Comparison of ENCODE assay signal across 9 cellular contexts in the genomic region with DNA sequence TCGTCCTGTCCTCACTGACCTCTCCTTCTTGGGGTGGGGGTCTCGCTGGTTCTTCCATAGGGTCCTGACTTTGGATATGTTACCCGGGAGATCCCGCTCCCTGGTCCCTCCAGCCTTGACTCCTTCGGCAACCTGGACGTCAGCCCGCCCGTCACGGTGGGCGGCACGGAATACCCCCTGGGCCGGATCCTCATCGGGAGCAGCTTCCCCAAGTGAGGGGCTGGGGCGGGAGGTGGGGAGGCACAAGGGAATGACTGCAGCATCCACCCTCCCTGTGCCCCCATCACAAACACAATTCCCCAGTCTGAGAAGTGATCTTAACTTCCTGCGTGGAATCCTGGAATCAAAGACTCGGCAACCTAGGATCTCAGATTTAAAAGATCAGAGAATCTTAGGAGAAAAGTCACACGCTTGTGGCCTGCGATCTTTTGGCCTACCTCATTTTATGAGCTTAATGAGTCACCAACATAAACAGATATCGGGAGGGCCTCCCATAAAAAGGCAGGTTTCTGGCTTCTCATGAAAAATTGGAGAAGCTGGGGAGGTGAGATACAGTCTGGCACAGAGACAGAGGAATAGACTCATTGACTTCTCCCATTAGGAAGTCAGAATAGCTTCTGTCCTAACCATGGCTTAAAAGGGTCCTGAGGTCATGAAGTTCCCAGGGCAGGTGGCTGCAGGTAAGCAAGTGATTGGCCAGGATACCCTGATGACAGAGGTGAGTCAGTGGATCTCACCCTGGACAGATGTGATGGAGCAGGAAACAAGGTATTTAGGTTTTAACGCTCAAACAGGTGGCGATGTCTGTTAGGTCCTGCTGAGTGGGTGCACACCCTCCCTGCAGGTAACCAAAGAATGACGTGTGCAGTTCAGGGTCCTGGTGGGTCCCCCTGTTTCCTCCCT. TPM values are rescaled to one million over a fixed set of nuclear protein-coding genes. Genes with fewer than 3 reads are reported as not detected.
DNase-seq lines count a peak whose midpoint lies in the region; ATAC-seq and TF ChIP-seq lines count a peak whose summit lies in the region.
"Had no signal": no experiment of that assay in that cellular context is flagged by ENCODE, and none has a peak within 500 bp of the region (broad histone marks: within the 10 kb centered on the region; RNA-seq: fewer than 3 reads in every experiment).

No MANE protein-coding gene starts in this region.

- CTCF ChIA-PET in activated B cell treated with CpG ODN at 0.5 μM for 24 hours (lab: Charles Lee) = interaction anchor here (9.4 kb wide), 1 partner anchor 107 kb away, joined by 206 read pairs; no protein-coding TSS in a partner anchor

- POLR2A ChIA-PET in activated B cell treated with CpG ODN at 0.5 μM for 24 hours (lab: Charles Lee) = interaction anchor here (1.0 to 1.8 kb wide), 3 partner anchors 92 to 107 kb away, joined by 3 to 8 read pairs (median 3); no protein-coding TSS in a partner anchor

- no peaks in the 10 kb centered on the region for H3K79me2 ChIP-seq in hepatocyte

- TF ChIP-seq CTCF in activated B cell treated with CpG ODN at 0.5 μM for 24 hours (IDR thresholded peaks at IDR 0.05) (no peak), hepatocyte (IDR thresholded peaks at IDR 0.05; ENCODE audit: poor library complexity) (no peak), endothelial cell (IDR thresholded peaks at IDR 0.05; ENCODE audit: unreplicated experiment) (no peak)

- H3K9me2 ChIP-seq in hepatocyte (replicated peaks; ENCODE audit: insufficient read depth) = no peaks in the 10 kb centered on the region

- H3K4me3 Mint-ChIP-seq in activated B cell treated with CpG ODN at 0.5 μM for 24 hours = peak overlapping the region; percentile 25
- H3K4me3 Mint-ChIP-seq in endothelial cell (ENCODE audit: unreplicated experiment) = no peak overlapping the region

- no peaks in the 10 kb centered on the region for H3K27me3 ChIP-seq in hepatocyte

- H3K9me3 Mint-ChIP-seq in activated B cell treated with CpG ODN at 0.5 μM for 24 hours (no peaks in the 10 kb centered on the region), endothelial cell (ENCODE audit: unreplicated experiment) (no peaks in the 10 kb centered on the region)

- no peak overlapping the region for H3K4me3 ChIP-seq in hepatocyte

- no peaks in the 10 kb centered on the region for H3K36me3 ChIP-seq in hepatocyte (replicated peaks; ENCODE audit: insufficient read depth, low read depth)

- peaks cover 14% of the 10 kb centered on the region for H3K4me1 ChIP-seq in hepatocyte (ENCODE audit: insufficient read depth)

- H3K9me3 ChIP-seq in hepatocyte (ENCODE audit: low read depth) = no peaks in the 10 kb centered on the region

- intact Hi-C loops in activated B cell treated with CpG ODN at 0.5 μM for 24 hours (cut with micrococcal nuclease) = loop anchor here (10.0 kb wide), 1 partner anchor 172 kb away; no protein-coding TSS in a partner anchor

- peak overlapping the region; percentile 82 for H3K27ac ChIP-seq in hepatocyte
- H3K27ac ChIP-seq: KMS-11 had no signal

- DNase-seq in NOMO-1 treated with DMSO at 0.1 percent for 48 hours (lab: John Stamatoyannopoulos, UW; ENCODE audit: unreplicated experiment) = peak; percentile 18
- DNase-seq in NOMO-1 treated with dmso at 0.1 percent for 144 hours (lab: John Stamatoyannopoulos, UW; ENCODE audit: unreplicated experiment) = no peak
- DNase-seq in activated B cell treated with CpG ODN at 0.5 μM for 24 hours = no peak
- peak; percentile 59 for DNase-seq in hepatocyte (ENCODE audit: low spot score)
- no peak for DNase-seq in endothelial cell (ENCODE audit: low spot score)
- no peak for DNase-seq in activated T-cell treated with anti-CD3 and anti-CD28 coated beads for 4 hours
- no peak for DNase-seq in NCI-H2081 treated with DMSO at 0.1 percent for 48 hours (lab: John Stamatoyannopoulos, UW)
- no peak for DNase-seq in stimulated activated CD4-positive, alpha-beta T cell treated with anti-CD3 and anti-CD28 coated beads, Interleukin-4, amount 100 ng/mL, for 24 hours

- 69% methylated on average over 22 of the region's 22 CpGs for WGBS in hepatocyte (ENCODE audit: low lambda C conversion rate, missing lambda C conversion rate)

- peak overlapping the region; percentile 8 for H3K27ac Mint-ChIP-seq in activated B cell treated with CpG ODN at 0.5 μM for 24 hours
- H3K27ac Mint-ChIP-seq in endothelial cell (ENCODE audit: unreplicated experiment) = no peak overlapping the region

- H3K4me1 Mint-ChIP-seq in activated B cell treated with CpG ODN at 0.5 μM for 24 hours (peaks cover 24% of the 10 kb centered on the region), endothelial cell (ENCODE audit: unreplicated experiment) (no peaks in the 10 kb centered on the region)

- no peak overlapping the region for H2AFZ ChIP-seq in hepatocyte

- no peaks in the 10 kb centered on the region for H4K20me1 ChIP-seq in hepatocyte (ENCODE audit: insufficient read depth, poor library complexity, severe bottlenecking)

- no peaks in the 10 kb centered on the region for H3K36me3 Mint-ChIP-seq in activated B cell treated with CpG ODN at 0.5 μM for 24 hours (ENCODE audit: low read depth)
- H3K36me3 Mint-ChIP-seq in endothelial cell (ENCODE audit: low read depth, unreplicated experiment) = no peaks in the 10 kb centered on the region

- ATAC-seq in activated B cell treated with CpG ODN at 0.5 μM for 24 hours (ENCODE audit: low read depth) = no peak

- H3K27me3 Mint-ChIP-seq in activated B cell treated with CpG ODN at 0.5 μM for 24 hours (no peaks in the 10 kb centered on the region), endothelial cell (ENCODE audit: unreplicated experiment) (peaks cover 4% of the 10 kb centered on the region)

- peak overlapping the region; percentile 41 for H3K4me2 ChIP-seq in hepatocyte
- H3K4me2 ChIP-seq: KMS-11 had no signal

RNA-seq across cellular contexts. Expression of a gene that starts 15.9 kb away (rescaled TPM):
- total RNA-seq in activated B cell treated with CpG ODN at 0.5 μM for 24 hours (not detected in 2 replicates), hepatocyte (not detected in 2 replicates), endothelial cell (ENCODE audit: unreplicated experiment) (not detected)
- polyA plus RNA-seq in hepatocyte = not detected in 2 replicates

RNA-seq across cellular contexts. Expression of a gene that starts 28.1 kb away (rescaled TPM):
- total RNA-seq in activated B cell treated with CpG ODN at 0.5 μM for 24 hours (not detected in 2 replicates), hepatocyte (not detected in 2 replicates), endothelial cell (ENCODE audit: unreplicated experiment) (0.08 TPM)
- polyA plus RNA-seq in hepatocyte = 0.51 TPM in 1 of 2 replicates, not detected in the other

Comparison
In these comparisons a context has a peak if more than half of its experiments do, and no peak if none do; other contexts are left out.
1. DNase-seq: peak in NOMO-1 treated with DMSO at 0.1 percent for 48 hours (single experiment) and hepatocyte (single experiment); none in NOMO-1 treated with dmso at 0.1 percent for 144 hours (single experiment), activated B cell treated with CpG ODN at 0.5 μM for 24 hours (single experiment), endothelial cell (single experiment), activated T-cell treated with anti-CD3 and anti-CD28 coated beads for 4 hours (single experiment), NCI-H2081 treated with DMSO at 0.1 percent for 48 hours (single experiment) and stimulated activated CD4-positive, alpha-beta T cell treated with anti-CD3 and anti-CD28 coated beads, Interleukin-4, amount 100 ng/mL, for 24 hours (single experiment).